Comparison of ENCODE assay signal across 16 cellular contexts in genomic region chr5:15014809-15015208, GRCh38.
DNase-seq lines count a peak whose midpoint lies in the region; ATAC-seq and TF ChIP-seq lines count a peak whose summit lies in the region.
"Had no signal": no experiment of that assay in that cellular context is flagged by ENCODE, and none has a peak within 500 bp of the region (broad histone marks: within the 10 kb centered on the region; RNA-seq: fewer than 3 reads in every experiment).

No MANE protein-coding gene starts in this region.

- no peaks in the 10 kb centered on the region for H3K36me3 ChIP-seq in smooth muscle cell (ENCODE audit: low read depth)
- no peaks in the 10 kb centered on the region for H3K36me3 ChIP-seq in sigmoid colon
- H3K36me3 ChIP-seq: BLaER1 treated with 17β-estradiol and CSF1 and Interleukin-3, amounts not matched to agents 10 nM and 100 nM; cardiac muscle cell; suprapubic skin had no signal

- DNase-seq in GM04503 (ENCODE audit: low read depth) (peak; percentile 41), astrocyte of the spinal cord (ENCODE audit: low read depth, low spot score) (peak; percentile 19), kidney glomerular epithelial cell (lab: John Stamatoyannopoulos, UW) (peak; percentile 59), smooth muscle cell (lab: John Stamatoyannopoulos, UW; ENCODE audit: unreplicated experiment) (no peak), sigmoid colon (no peak), GM10248 (ENCODE audit: extremely low spot score) (no peak)
- DNase-seq: activated CD4-positive, alpha-beta T cell treated with anti-CD3 and anti-CD28 coated beads, Interleukin-2, amount 50 U/mL, for 48 hours; DMS153; effector CD4-positive, alpha-beta T cell; left ventricle myocardium superior; NCI-H1417 treated with DMSO at 0.1 percent for 48 hours had no signal

- H3K79me2 ChIP-seq in smooth muscle cell (ENCODE audit: low read depth): no peaks in the 10 kb centered on the region
- H3K79me2 ChIP-seq: parathyroid adenoma had no signal

- CTCF ChIA-PET in GM10248 (lab: Yijun Ruan, JAX): interaction anchor here (0.8 to 3.0 kb wide), 8 partner anchors 8 to 321 kb away, joined by 3 to 14 read pairs (median 4); no protein-coding TSS in a partner anchor

- H3K9me3 ChIP-seq in smooth muscle cell (replicated peaks; ENCODE audit: low read depth): no peaks in the 10 kb centered on the region
- no peaks in the 10 kb centered on the region for H3K9me3 ChIP-seq in sigmoid colon
- H3K9me3 ChIP-seq: suprapubic skin had no signal

- in situ Hi-C loops in astrocyte of the spinal cord (cut with HindIII; ENCODE audit: low sequenced_read_pairs): no loop called here

- H3K27me3 ChIP-seq in smooth muscle cell (ENCODE audit: low read depth): no peaks in the 10 kb centered on the region
- no peaks in the 10 kb centered on the region for H3K27me3 ChIP-seq in sigmoid colon
- H3K27me3 ChIP-seq: BLaER1 treated with 17β-estradiol and CSF1 and Interleukin-3, amounts not matched to agents 10 nM and 100 nM; cardiac muscle cell; suprapubic skin had no signal

- no peak for ATAC-seq in HG02759 (IDR thresholded peaks at IDR 0.05; ENCODE audit: unreplicated experiment)

- no peak for TF ChIP-seq EP300 in sigmoid colon (IDR thresholded peaks at IDR 0.05)

- H3K9ac ChIP-seq in smooth muscle cell (ENCODE audit: low read depth): no peak overlapping the region
- H3K9ac ChIP-seq: BLaER1 treated with 17β-estradiol and CSF1 and Interleukin-3, amounts not matched to agents 10 nM and 100 nM; parathyroid adenoma had no signal

- H3K4me3 ChIP-seq in astrocyte of the spinal cord (ENCODE audit: low read depth, low read length) (no peak overlapping the region), smooth muscle cell (no peak overlapping the region), sigmoid colon (no peak overlapping the region)
- H3K4me3 ChIP-seq: BLaER1 treated with 17β-estradiol and CSF1 and Interleukin-3, amounts not matched to agents 10 nM and 100 nM; cardiac muscle cell; suprapubic skin had no signal

- TF ChIP-seq CTCF in astrocyte of the spinal cord (IDR thresholded peaks at IDR 0.05; ENCODE audit: low read depth, low read length) (no peak), smooth muscle cell (IDR thresholded peaks at IDR 0.05; ENCODE audit: borderline replicate concordance, insufficient read depth, poor library complexity, severe bottlenecking) (no peak), sigmoid colon (IDR thresholded peaks at IDR 0.05) (no peak), GM10248 (IDR thresholded peaks at IDR 0.05; ENCODE audit: control extremely low read depth, extremely low read depth, low read depth, missing control alignments) (no peak)

- intact Hi-C loops in sigmoid colon (cut with DNase I): loop anchor here (2.0 kb wide), 1 partner anchor 288 kb away; no protein-coding TSS in a partner anchor

- H2AFZ ChIP-seq in smooth muscle cell (ENCODE audit: low read depth): peak overlapping the region; percentile 52
- H2AFZ ChIP-seq: parathyroid adenoma had no signal

- H4K20me1 ChIP-seq in smooth muscle cell (ENCODE audit: low read depth): no peaks in the 10 kb centered on the region
- H4K20me1 ChIP-seq: BLaER1 treated with 17β-estradiol and CSF1 and Interleukin-3, amounts not matched to agents 10 nM and 100 nM had no signal

- no peak for TF ChIP-seq POLR2A in sigmoid colon (IDR thresholded peaks at IDR 0.05)

- H3K27ac ChIP-seq in smooth muscle cell (ENCODE audit: low read depth): peak overlapping the region; percentile 31
- no peak overlapping the region for H3K27ac ChIP-seq in sigmoid colon
- H3K27ac ChIP-seq: BLaER1 treated with 17β-estradiol and CSF1 and Interleukin-3, amounts not matched to agents 10 nM and 100 nM; cardiac muscle cell; parathyroid adenoma; suprapubic skin had no signal

- POLR2A ChIA-PET in GM10248 (lab: Yijun Ruan, JAX): no interaction called here

- WGBS in smooth muscle cell (ENCODE audit: low lambda C conversion rate): 16% methylated on average over 3 of the region's 3 CpGs
- WGBS in sigmoid colon, 2 donors: 64 to 65% methylated on average over 3 of the region's 3 CpGs

- H3K4me2 ChIP-seq in smooth muscle cell: peak overlapping the region; percentile 56
- H3K4me2 ChIP-seq: BLaER1 treated with 17β-estradiol and CSF1 and Interleukin-3, amounts not matched to agents 10 nM and 100 nM had no signal

- peaks cover 4% of the 10 kb centered on the region for H3F3A ChIP-seq in smooth muscle cell (ENCODE audit: low read depth)

- H3K4me1 ChIP-seq in smooth muscle cell (ENCODE audit: low read depth): no peaks in the 10 kb centered on the region
- peaks cover 0 to 11% (median 5%) of the 10 kb centered on the region in 4 donors for H3K4me1 ChIP-seq in sigmoid colon
- H3K4me1 ChIP-seq: BLaER1 treated with 17β-estradiol and CSF1 and Interleukin-3, amounts not matched to agents 10 nM and 100 nM; parathyroid adenoma had no signal

Comparison
In these comparisons a context has a peak if more than half of its experiments do, and no peak if none do; other contexts are left out.
1. DNase-seq: peak in GM04503 (single experiment), astrocyte of the spinal cord (single experiment) and kidney glomerular epithelial cell (single experiment); none in smooth muscle cell (single experiment), sigmoid colon (single experiment) and GM10248 (single experiment).